16 cellular contexts compared by ENCODE assay signal in the genomic region with DNA sequence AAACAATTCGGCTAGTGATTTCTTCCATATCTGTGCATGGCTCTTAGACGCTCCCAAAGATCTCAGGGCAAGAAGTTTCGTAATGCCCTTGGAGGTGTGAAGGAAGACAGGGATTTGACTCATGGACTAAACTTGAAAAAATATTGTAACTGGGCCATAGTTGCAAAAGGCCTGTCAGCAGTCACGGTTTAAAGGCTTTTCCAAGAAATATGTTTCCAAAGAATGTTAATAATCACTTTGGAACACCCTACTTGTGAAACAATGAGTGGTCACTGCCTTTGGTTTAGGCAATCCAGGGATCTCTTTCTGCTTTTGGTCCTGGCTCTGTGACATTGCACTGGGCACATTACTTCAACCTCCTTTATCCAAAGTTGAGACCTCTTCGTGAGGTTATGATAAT.
DNase-seq lines count a peak whose midpoint lies in the region; ATAC-seq and TF ChIP-seq lines count a peak whose summit lies in the region.
"Had no signal": no experiment of that assay in that cellular context is flagged by ENCODE, and none has a peak within 500 bp of the region (broad histone marks: within the 10 kb centered on the region; RNA-seq: fewer than 3 reads in every experiment).

No MANE protein-coding gene starts in this region.

- H3K9me3 ChIP-seq in right atrium auricular region (no peaks in the 10 kb centered on the region), right cardiac atrium (ENCODE audit: control insufficient read depth, low read length) (no peaks in the 10 kb centered on the region), esophagus muscularis mucosa (no peaks in the 10 kb centered on the region)
- H3K9me3 ChIP-seq: upper lobe of left lung had no signal

- TF ChIP-seq EP300 in esophagus muscularis mucosa (IDR thresholded peaks at IDR 0.05) = no peak

- DNase-seq in Right ventricle myocardium superior (no peak), right atrium auricular region (ENCODE audit: low spot score) (no peak), choroid plexus epithelial cell (ENCODE audit: low read depth) (peak; percentile 63), right cardiac atrium (no peak), RKO (ENCODE audit: low spot score) (no peak), esophagus muscularis mucosa (ENCODE audit: extremely low spot score) (no peak)
- DNase-seq in activated CD4-positive, alpha-beta T cell treated with anti-CD3 and anti-CD28 coated beads for 1 hour = no peak
- DNase-seq in activated CD4-positive, CD25-positive, alpha-beta regulatory T cell treated with anti-CD3 and anti-CD28 coated beads, Interleukin-2, amount 50 U/mL, for 72 hours = no peak
- DNase-seq: activated CD8-positive, alpha-beta memory T cell treated with anti-CD3 and anti-CD28 coated beads for 24 hours; NCI-H1092; NCI-H2171; RPMI8226; upper lobe of left lung had no signal

- peak; percentile 73 for ATAC-seq in Right ventricle myocardium superior (ENCODE audit: poor library complexity)
- ATAC-seq in right cardiac atrium = peak; percentile 70 to 78
- ATAC-seq: K562; stimulated activated memory B cell treated with anti-CD40 and anti-IgM and Interleukin-4, amounts not matched to agents 10 μg/mL and 1 μg/mL and 100 μg/mL, for 72 hours had no signal

- H3K4me3 ChIP-seq in right atrium auricular region = no peak overlapping the region
- no peak overlapping the region for H3K4me3 ChIP-seq in choroid plexus epithelial cell (ENCODE audit: low read depth, low read length)
- H3K4me3 ChIP-seq in right cardiac atrium (ENCODE audit: low read length) = no peak overlapping the region
- H3K4me3 ChIP-seq in esophagus muscularis mucosa = no peak overlapping the region
- H3K4me3 ChIP-seq: K562, upper lobe of left lung had no signal

- 60% methylated on average over 5 of the region's 5 CpGs for WGBS in right cardiac atrium
- WGBS in esophagus muscularis mucosa = 79% methylated on average over 5 of the region's 5 CpGs

- H3K4me1 ChIP-seq in right atrium auricular region (peaks cover 0 to 12% of the 10 kb centered on the region in 2 donors), right cardiac atrium (ENCODE audit: control insufficient read depth, insufficient read depth, low read length) (no peaks in the 10 kb centered on the region), esophagus muscularis mucosa (peaks cover 0 to 53% (median 45%) of the 10 kb centered on the region in 4 donors)
- H3K4me1 ChIP-seq: upper lobe of left lung had no signal

- H3K27ac ChIP-seq in right atrium auricular region (peak overlapping the region in 1 of 2 donors; percentile 49), right cardiac atrium (ENCODE audit: low read length) (no peak overlapping the region), esophagus muscularis mucosa (replicated peaks in 1 of 4) (peak overlapping the region in 1 of 4 donors; percentile 29)
- H3K27ac ChIP-seq: HL-60, upper lobe of left lung had no signal

- intact Hi-C loops in Right ventricle myocardium superior (cut with DNase I) (loop anchor here (10.0 kb wide), 2 partner anchors 339 to 599 kb away; no protein-coding TSS in a partner anchor), right cardiac atrium (cut with DNase I) (loop anchor here in 1 of 4 donors (5.0 to 10.0 kb wide), 2 partner anchors 339 to 602 kb away; no protein-coding TSS in a partner anchor), esophagus muscularis mucosa (cut with DNase I) (loop anchor here (10.0 kb wide), 1 partner anchor 339 kb away; no protein-coding TSS in a partner anchor)

- no peaks in the 10 kb centered on the region for H3K27me3 ChIP-seq in right atrium auricular region
- no peaks in the 10 kb centered on the region for H3K27me3 ChIP-seq in right cardiac atrium (ENCODE audit: control insufficient read depth, insufficient read depth)
- H3K27me3 ChIP-seq in esophagus muscularis mucosa = no peaks in the 10 kb centered on the region
- H3K27me3 ChIP-seq: upper lobe of left lung had no signal

- TF ChIP-seq CTCF in right atrium auricular region (IDR thresholded peaks at IDR 0.05) (no peak), choroid plexus epithelial cell (conservative IDR thresholded peaks at IDR 0.05; ENCODE audit: low read depth, low read length) (no peak), esophagus muscularis mucosa (IDR thresholded peaks at IDR 0.05) (no peak)

- H3K36me3 ChIP-seq in right atrium auricular region (peaks cover 22% of the 10 kb centered on the region), esophagus muscularis mucosa (peaks cover 0 to 10% (median 2%) of the 10 kb centered on the region in 4 donors)
- H3K36me3 ChIP-seq: upper lobe of left lung had no signal

- no peak for TF ChIP-seq POLR2A in esophagus muscularis mucosa (IDR thresholded peaks at IDR 0.05; ENCODE audit: low read depth)
